32 cellular contexts compared by ENCODE assay signal in genomic region chr2:218425531-218425930, GRCh38. TPM values are rescaled to one million over a fixed set of nuclear protein-coding genes. Genes with fewer than 3 reads are reported as not detected.
"Had no signal": no experiment of that assay in that cellular context is flagged by ENCODE, and none has a peak within 500 bp of the region (broad histone marks: within the 10 kb centered on the region; RNA-seq: fewer than 3 reads in every experiment).

No MANE protein-coding gene starts in this region.

- H3K36me3 ChIP-seq: gastrocnemius medialis, neutrophil, sigmoid colon, thyroid gland had no signal

- H2AFZ ChIP-seq: hepatocyte had no signal

- H3K9me3 ChIP-seq: gastrocnemius medialis, mucosa of descending colon, neutrophil, psoas muscle, sigmoid colon, thyroid gland had no signal

- DNase-seq: central memory CD4-positive, alpha-beta T cell; dorsolateral prefrontal cortex; effector CD4-positive, alpha-beta T cell; foreskin fibroblast; gastrocnemius medialis; head of caudate nucleus; naive B cell; nephron progenitor cell; right cardiac atrium; sigmoid colon; stimulated activated CD4-positive, alpha-beta T cell treated with anti-CD3 and anti-CD28 coated beads, Interleukin-4, amount 100 ng/mL, for 4 hours; stimulated activated naive B cell treated with anti-CD40 and anti-IgM and Interleukin-4, amounts not matched to agents 10 μg/mL and 1 μg/mL and 100 μg/mL, for 72 hours; stimulated activated naive CD8-positive, alpha-beta T cell treated with anti-CD3 and anti-CD28 coated beads, Interleukin-15, amount 100 ng/mL, for 72 hours; thyroid gland had no signal

- H3K27me3 ChIP-seq: dorsolateral prefrontal cortex, gastrocnemius medialis, hepatocyte, neutrophil, sigmoid colon, thyroid gland had no signal

- FAIRE-seq: colon, kidney had no signal

- ATAC-seq: esophagus mucosa; gastrocnemius medialis; left lobe of liver; mucosa of descending colon; psoas muscle; right cardiac atrium; stimulated activated naive B cell treated with anti-CD40 and anti-IgM and Interleukin-4, amounts not matched to agents 10 μg/mL and 1 μg/mL and 100 μg/mL, for 72 hours had no signal

- H3K36me3 Mint-ChIP-seq: memory B cell; mesothelial cell of epicardium; naive B cell; stimulated activated naive B cell treated with anti-CD40 and anti-IgM and Interleukin-4, amounts not matched to agents 10 μg/mL and 1 μg/mL and 100 μg/mL, for 72 hours; type B pancreatic cell had no signal

- H3K4me1 ChIP-seq: gastrocnemius medialis, psoas muscle, sigmoid colon, thyroid gland had no signal

- H3K4me2 ChIP-seq: hepatocyte had no signal

- H3K4me3 ChIP-seq: dorsolateral prefrontal cortex, gastrocnemius medialis, hepatocyte, lung, mucosa of descending colon, psoas muscle, sigmoid colon, thyroid gland had no signal

- H3K9me3 Mint-ChIP-seq: memory B cell; mesothelial cell of epicardium; naive B cell; nephron progenitor cell; stimulated activated naive B cell treated with anti-CD40 and anti-IgM and Interleukin-4, amounts not matched to agents 10 μg/mL and 1 μg/mL and 100 μg/mL, for 72 hours; stimulated activated naive CD8-positive, alpha-beta T cell treated with anti-CD3 and anti-CD28 coated beads, Interleukin-15, amount 100 ng/mL, for 72 hours; type B pancreatic cell had no signal

- H3K4me1 Mint-ChIP-seq: memory B cell; nephron progenitor cell; stimulated activated naive CD8-positive, alpha-beta T cell treated with anti-CD3 and anti-CD28 coated beads, Interleukin-15, amount 100 ng/mL, for 72 hours had no signal

- H3K27ac Mint-ChIP-seq: memory B cell; mesothelial cell of epicardium; nephron progenitor cell; stimulated activated naive B cell treated with anti-CD40 and anti-IgM and Interleukin-4, amounts not matched to agents 10 μg/mL and 1 μg/mL and 100 μg/mL, for 72 hours; stimulated activated naive CD8-positive, alpha-beta T cell treated with anti-CD3 and anti-CD28 coated beads, Interleukin-15, amount 100 ng/mL, for 72 hours; type B pancreatic cell had no signal

- H3K4me3 Mint-ChIP-seq: memory B cell; mesothelial cell of epicardium; nephron progenitor cell; stimulated activated naive B cell treated with anti-CD40 and anti-IgM and Interleukin-4, amounts not matched to agents 10 μg/mL and 1 μg/mL and 100 μg/mL, for 72 hours; stimulated activated naive CD8-positive, alpha-beta T cell treated with anti-CD3 and anti-CD28 coated beads, Interleukin-15, amount 100 ng/mL, for 72 hours; type B pancreatic cell had no signal

- H3K27ac ChIP-seq: dorsolateral prefrontal cortex, epithelial cell of prostate, gastrocnemius medialis, hepatocyte, neutrophil, psoas muscle, sigmoid colon, thyroid gland had no signal

RNA-seq across cellular contexts. Expression of gene VIL1, which starts 6.6 kb away (rescaled TPM):
- total RNA-seq: esophagus mucosa, glomerular endothelial cell, omental fat pad, psoas muscle, right cardiac atrium, skeletal muscle tissue, temporal lobe, thyroid gland, urinary bladder had no signal

RNA-seq across cellular contexts. Expression of gene SLC11A1, which starts 43.5 kb away (rescaled TPM):
- total RNA-seq: glomerular endothelial cell had no signal
